ENCODE assay signal across 10 cellular contexts in the genomic region with DNA sequence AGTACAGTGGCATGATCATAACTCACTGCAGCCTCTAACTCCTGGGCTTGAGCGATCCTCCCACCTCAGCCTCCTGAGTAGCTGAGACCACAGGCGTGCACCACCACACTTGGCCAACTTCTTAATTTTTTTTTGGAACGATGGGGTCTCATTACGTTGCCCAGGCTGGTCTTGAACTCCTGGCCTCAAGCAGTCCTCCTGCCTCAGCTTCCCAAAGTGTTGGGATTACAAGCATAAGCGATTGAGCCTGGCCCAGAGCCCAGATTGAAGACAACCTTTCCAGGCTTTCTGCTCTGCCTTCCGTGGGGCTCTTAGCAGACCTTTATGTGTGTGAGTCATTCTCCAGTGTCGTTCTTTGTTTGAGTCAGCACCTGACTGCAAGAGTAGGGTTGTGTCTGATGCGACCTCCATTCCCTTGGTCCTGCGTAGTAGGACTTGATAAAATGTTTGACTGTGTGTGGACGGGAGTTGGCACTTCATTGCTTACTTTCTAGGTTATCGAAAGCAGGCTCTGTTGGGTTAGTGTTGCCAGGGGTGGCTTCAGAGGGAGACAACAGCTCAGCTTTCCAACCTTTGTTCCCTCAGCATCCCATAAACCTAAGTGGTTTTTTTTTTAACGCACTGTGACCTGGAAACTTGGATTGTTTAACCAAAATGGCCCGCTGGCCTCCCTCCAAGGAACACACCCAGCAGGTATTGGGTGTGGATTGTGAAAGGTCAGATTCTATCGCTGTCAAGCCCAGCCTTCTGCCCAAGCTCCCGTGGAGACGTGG. TPM values are rescaled to one million over a fixed set of nuclear protein-coding genes. Genes with fewer than 3 reads are reported as not detected.
DNase-seq lines count a peak whose midpoint lies in the region; ATAC-seq, FAIRE-seq and TF ChIP-seq lines count a peak whose summit lies in the region.
"Had no signal": no experiment of that assay in that cellular context is flagged by ENCODE, and none has a peak within 500 bp of the region (broad histone marks: within the 10 kb centered on the region; RNA-seq: fewer than 3 reads in every experiment).

No MANE protein-coding gene starts in this region.

- WGBS in thyroid gland, 2 donors: 76 to 78% methylated on average over 16 of the region's 16 CpGs

- TF ChIP-seq POLR2A in thyroid gland (IDR thresholded peaks at IDR 0.05): no peak

- peak overlapping the region; percentile 64 for H3K27ac Mint-ChIP-seq in activated CD4-positive, alpha-beta T cell treated with anti-CD3 and anti-CD28 coated beads, Interleukin-2, amount 10 ng/mL, durations not matched to agents 24 days and 14 days
- H3K27ac Mint-ChIP-seq in activated CD4-positive, alpha-beta T cell treated with anti-CD3 and anti-CD28 coated beads, Interleukin-2, amount 10 ng/mL, durations not matched to agents 7 days and 5 days: no peak overlapping the region
- peak overlapping the region; percentile 7 for H3K27ac Mint-ChIP-seq in activated CD8-positive, alpha-beta T cell treated with anti-CD3 and anti-CD28 coated beads, Interleukin-2, amount 10 ng/mL, durations not matched to agents 7 days and 5 days
- H3K27ac Mint-ChIP-seq in CD4-positive, alpha-beta memory T cell: peak overlapping the region in 3 of 7 donors; percentile 10 to 41 (median 24)
- H3K27ac Mint-ChIP-seq: natural killer cell treated with Interleukin-12 subunit alpha and Interleukin-12 subunit beta and Interleukin-15 and Interleukin-18, amount 100 ng/mL, for 72 hours had no signal

- intact Hi-C loops in activated CD4-positive, alpha-beta T cell treated with anti-CD3 and anti-CD28 coated beads, Interleukin-2, amount 10 ng/mL, durations not matched to agents 24 days and 14 days (cut with micrococcal nuclease): loop anchor here (2.0 kb wide), 1 partner anchor 26 kb away; the partner anchor contains the start of gene EEF2K
- intact Hi-C loops in kidney (cut with DNase I): no loop called here
- intact Hi-C loops in thyroid gland (cut with DNase I): no loop called here
- intact Hi-C loops in CD4-positive, alpha-beta memory T cell (cut with micrococcal nuclease): no loop called here

- peaks cover 4% of the 10 kb centered on the region for H3K9me3 Mint-ChIP-seq in activated CD4-positive, alpha-beta T cell treated with anti-CD3 and anti-CD28 coated beads, Interleukin-2, amount 10 ng/mL, durations not matched to agents 24 days and 14 days
- H3K9me3 Mint-ChIP-seq in activated CD4-positive, alpha-beta T cell treated with anti-CD3 and anti-CD28 coated beads, Interleukin-2, amount 10 ng/mL, durations not matched to agents 7 days and 5 days: no peaks in the 10 kb centered on the region
- H3K9me3 Mint-ChIP-seq in activated CD8-positive, alpha-beta T cell treated with anti-CD3 and anti-CD28 coated beads, Interleukin-2, amount 10 ng/mL, durations not matched to agents 7 days and 5 days (ENCODE audit: insufficient read depth): no peaks in the 10 kb centered on the region
- no peaks in the 10 kb centered on the region for H3K9me3 Mint-ChIP-seq in CD4-positive, alpha-beta memory T cell
- H3K9me3 Mint-ChIP-seq: natural killer cell treated with Interleukin-12 subunit alpha and Interleukin-12 subunit beta and Interleukin-15 and Interleukin-18, amount 100 ng/mL, for 72 hours had no signal

- H3K27ac ChIP-seq in kidney (ENCODE audit: low read depth in 2 of 2, low read length in 2 of 2): peak overlapping the region; percentile 37 to 54
- H3K27ac ChIP-seq in thyroid gland: peak overlapping the region in 1 of 3 donors; percentile 7
- H3K27ac ChIP-seq in CD4-positive, alpha-beta memory T cell (ENCODE audit: low read depth, low read length): no peak overlapping the region
- H3K27ac ChIP-seq: BLaER1 treated with 17β-estradiol and CSF1 and Interleukin-3, amounts not matched to agents 10 nM and 100 nM had no signal

- H3K36me3 ChIP-seq in kidney (ENCODE audit: control insufficient read depth in 1 of 2, insufficient read depth in 2 of 2, low read length in 2 of 2) (no peaks in the 10 kb centered on the region), thyroid gland (peaks cover 0 to 8% of the 10 kb centered on the region in 2 donors)
- H3K36me3 ChIP-seq in CD4-positive, alpha-beta memory T cell (ENCODE audit: insufficient read depth, low read length): no peaks in the 10 kb centered on the region

- H3K27me3 ChIP-seq in thyroid gland: no peaks in the 10 kb centered on the region
- H3K27me3 ChIP-seq in CD4-positive, alpha-beta memory T cell (ENCODE audit: insufficient read depth, low read length): no peaks in the 10 kb centered on the region
- H3K27me3 ChIP-seq: BLaER1 treated with 17β-estradiol and CSF1 and Interleukin-3, amounts not matched to agents 10 nM and 100 nM had no signal

- TF ChIP-seq CTCF in kidney (IDR thresholded peaks at IDR 0.05; ENCODE audit: borderline replicate concordance, extremely low read depth, insufficient read depth): no peak
- no peak for TF ChIP-seq CTCF in thyroid gland (IDR thresholded peaks at IDR 0.05)

- CTCF ChIA-PET in activated CD4-positive, alpha-beta T cell treated with anti-CD3 and anti-CD28 coated beads, Interleukin-2, amount 10 ng/mL, durations not matched to agents 7 days and 5 days (lab: Charles Lee): interaction anchor here (0.5 to 2.3 kb wide), 5 partner anchors 9 to 125 kb away, joined by 3 to 9 read pairs (median 4); partner anchors contain the start of gene EEF2K
- CTCF ChIA-PET in activated CD8-positive, alpha-beta T cell treated with anti-CD3 and anti-CD28 coated beads, Interleukin-2, amount 10 ng/mL, durations not matched to agents 7 days and 5 days (lab: Charles Lee): interaction anchor here (1.0 to 2.2 kb wide), 3 partner anchors 16 to 34 kb away, joined by 3 to 4 read pairs (median 4); no protein-coding TSS in a partner anchor
- CTCF ChIA-PET in CD4-positive, alpha-beta memory T cell (lab: Charles Lee; ENCODE audit: partially characterized antibody): interaction anchor here (0.6 kb wide), 1 partner anchor 13 kb away, joined by 3 read pairs; no protein-coding TSS in a partner anchor

- POLR2A ChIA-PET in activated CD4-positive, alpha-beta T cell treated with anti-CD3 and anti-CD28 coated beads, Interleukin-2, amount 10 ng/mL, durations not matched to agents 7 days and 5 days (lab: Charles Lee): no interaction called here
- POLR2A ChIA-PET in activated CD8-positive, alpha-beta T cell treated with anti-CD3 and anti-CD28 coated beads, Interleukin-2, amount 10 ng/mL, durations not matched to agents 7 days and 5 days (lab: Charles Lee): interaction anchor here (0.6 to 2.3 kb wide), 3 partner anchors 9 to 39 kb away, joined by 3 to 5 read pairs (median 5); no protein-coding TSS in a partner anchor
- POLR2A ChIA-PET in CD4-positive, alpha-beta memory T cell (lab: Charles Lee; ENCODE audit: partially characterized antibody): no interaction called here

- H3K9me3 ChIP-seq in kidney (ENCODE audit: control insufficient read depth in 1 of 2, low read length in 2 of 2) (no peaks in the 10 kb centered on the region), thyroid gland (no peaks in the 10 kb centered on the region)
- H3K9me3 ChIP-seq in CD4-positive, alpha-beta memory T cell (ENCODE audit: control insufficient read depth in 1 of 2, low read length in 2 of 2): no peaks in the 10 kb centered on the region
- H3K9me3 ChIP-seq: BLaER1 treated with 17β-estradiol and CSF1 and Interleukin-3, amounts not matched to agents 10 nM and 100 nM had no signal

- no peaks in the 10 kb centered on the region for H3K27me3 Mint-ChIP-seq in activated CD4-positive, alpha-beta T cell treated with anti-CD3 and anti-CD28 coated beads, Interleukin-2, amount 10 ng/mL, durations not matched to agents 24 days and 14 days
- no peaks in the 10 kb centered on the region for H3K27me3 Mint-ChIP-seq in activated CD4-positive, alpha-beta T cell treated with anti-CD3 and anti-CD28 coated beads, Interleukin-2, amount 10 ng/mL, durations not matched to agents 7 days and 5 days
- H3K27me3 Mint-ChIP-seq in activated CD8-positive, alpha-beta T cell treated with anti-CD3 and anti-CD28 coated beads, Interleukin-2, amount 10 ng/mL, durations not matched to agents 7 days and 5 days (ENCODE audit: low read depth): no peaks in the 10 kb centered on the region
- H3K27me3 Mint-ChIP-seq in CD4-positive, alpha-beta memory T cell: no peaks in the 10 kb centered on the region
- H3K27me3 Mint-ChIP-seq: natural killer cell treated with Interleukin-12 subunit alpha and Interleukin-12 subunit beta and Interleukin-15 and Interleukin-18, amount 100 ng/mL, for 72 hours had no signal

- H3K9ac ChIP-seq in kidney (ENCODE audit: low read length in 2 of 2): no peak overlapping the region
- H3K9ac ChIP-seq: BLaER1 treated with 17β-estradiol and CSF1 and Interleukin-3, amounts not matched to agents 10 nM and 100 nM had no signal

- H3K4me3 ChIP-seq in kidney (ENCODE audit: low read length in 2 of 2): peak overlapping the region; percentile 24 to 26
- no peak overlapping the region for H3K4me3 ChIP-seq in thyroid gland (replicated peaks in 1 of 3)
- H3K4me3 ChIP-seq in CD4-positive, alpha-beta memory T cell (ENCODE audit: low read length in 2 of 2): no peak overlapping the region
- H3K4me3 ChIP-seq: BLaER1 treated with 17β-estradiol and CSF1 and Interleukin-3, amounts not matched to agents 10 nM and 100 nM had no signal

- no peak for ATAC-seq in activated CD8-positive, alpha-beta T cell treated with anti-CD3 and anti-CD28 coated beads, Interleukin-2, amount 10 ng/mL, durations not matched to agents 7 days and 5 days
- ATAC-seq in GM18907 (IDR thresholded peaks at IDR 0.05; ENCODE audit: unreplicated experiment) (no peak), GM21367 (IDR thresholded peaks at IDR 0.05; ENCODE audit: unreplicated experiment) (no peak)

- FAIRE-seq in kidney (lab: Jason Lieb, UNC): no peak

- H3K4me3 Mint-ChIP-seq in activated CD4-positive, alpha-beta T cell treated with anti-CD3 and anti-CD28 coated beads, Interleukin-2, amount 10 ng/mL, durations not matched to agents 24 days and 14 days: peak overlapping the region; percentile 26
- no peak overlapping the region for H3K4me3 Mint-ChIP-seq in activated CD4-positive, alpha-beta T cell treated with anti-CD3 and anti-CD28 coated beads, Interleukin-2, amount 10 ng/mL, durations not matched to agents 7 days and 5 days
- no peak overlapping the region for H3K4me3 Mint-ChIP-seq in activated CD8-positive, alpha-beta T cell treated with anti-CD3 and anti-CD28 coated beads, Interleukin-2, amount 10 ng/mL, durations not matched to agents 7 days and 5 days
- no peak overlapping the region for H3K4me3 Mint-ChIP-seq in CD4-positive, alpha-beta memory T cell
- H3K4me3 Mint-ChIP-seq: natural killer cell treated with Interleukin-12 subunit alpha and Interleukin-12 subunit beta and Interleukin-15 and Interleukin-18, amount 100 ng/mL, for 72 hours had no signal

- H3K36me3 Mint-ChIP-seq in activated CD4-positive, alpha-beta T cell treated with anti-CD3 and anti-CD28 coated beads, Interleukin-2, amount 10 ng/mL, durations not matched to agents 24 days and 14 days (ENCODE audit: low read depth): peaks cover 33% of the 10 kb centered on the region
- H3K36me3 Mint-ChIP-seq in activated CD4-positive, alpha-beta T cell treated with anti-CD3 and anti-CD28 coated beads, Interleukin-2, amount 10 ng/mL, durations not matched to agents 7 days and 5 days (ENCODE audit: low read depth): peaks cover 20% of the 10 kb centered on the region
- H3K36me3 Mint-ChIP-seq in activated CD8-positive, alpha-beta T cell treated with anti-CD3 and anti-CD28 coated beads, Interleukin-2, amount 10 ng/mL, durations not matched to agents 7 days and 5 days (ENCODE audit: low read depth): peaks cover 33% of the 10 kb centered on the region
- peaks cover 18 to 28% of the 10 kb centered on the region in 2 donors for H3K36me3 Mint-ChIP-seq in CD4-positive, alpha-beta memory T cell
- H3K36me3 Mint-ChIP-seq: natural killer cell treated with Interleukin-12 subunit alpha and Interleukin-12 subunit beta and Interleukin-15 and Interleukin-18, amount 100 ng/mL, for 72 hours had no signal

- H3K4me1 ChIP-seq in kidney (ENCODE audit: control insufficient read depth in 1 of 2, insufficient read depth in 1 of 2, low read depth in 1 of 2, low read length in 2 of 2) (peaks cover 0 to 3% of the 10 kb centered on the region in 2 donors), thyroid gland (peaks cover 0 to 10% of the 10 kb centered on the region in 2 donors)
- no peaks in the 10 kb centered on the region for H3K4me1 ChIP-seq in CD4-positive, alpha-beta memory T cell (ENCODE audit: insufficient read depth, low read length)

- peak; percentile 63 for DNase-seq in activated CD4-positive, alpha-beta T cell treated with anti-CD3 and anti-CD28 coated beads, Interleukin-2, amount 10 ng/mL, durations not matched to agents 24 days and 14 days
- no peak for DNase-seq in activated CD4-positive, alpha-beta T cell treated with anti-CD3 and anti-CD28 coated beads, Interleukin-2, amount 10 ng/mL, durations not matched to agents 7 days and 5 days
- DNase-seq in activated CD8-positive, alpha-beta T cell treated with anti-CD3 and anti-CD28 coated beads, Interleukin-2, amount 10 ng/mL, durations not matched to agents 7 days and 5 days: peak; percentile 22
- DNase-seq in kidney (peak; percentile 82), thyroid gland (peak; percentile 27 to 29)
- DNase-seq in CD4-positive, alpha-beta memory T cell: no peak

- peaks cover 14% of the 10 kb centered on the region for H3K4me1 Mint-ChIP-seq in activated CD4-positive, alpha-beta T cell treated with anti-CD3 and anti-CD28 coated beads, Interleukin-2, amount 10 ng/mL, durations not matched to agents 24 days and 14 days
- H3K4me1 Mint-ChIP-seq in activated CD4-positive, alpha-beta T cell treated with anti-CD3 and anti-CD28 coated beads, Interleukin-2, amount 10 ng/mL, durations not matched to agents 7 days and 5 days: peaks cover 6% of the 10 kb centered on the region
- peaks cover 13% of the 10 kb centered on the region for H3K4me1 Mint-ChIP-seq in activated CD8-positive, alpha-beta T cell treated with anti-CD3 and anti-CD28 coated beads, Interleukin-2, amount 10 ng/mL, durations not matched to agents 7 days and 5 days (ENCODE audit: low read depth)
- peaks cover 0 to 3% (median under 1%) of the 10 kb centered on the region in 4 donors for H3K4me1 Mint-ChIP-seq in CD4-positive, alpha-beta memory T cell

RNA-seq across cellular contexts. Expression of gene EEF2K, which starts 26.4 kb away (rescaled TPM):
- 30.5 and 33.9 TPM in 2 replicates for total RNA-seq in activated CD4-positive, alpha-beta T cell treated with anti-CD3 and anti-CD28 coated beads, Interleukin-2, amount 10 ng/mL, durations not matched to agents 24 days and 14 days
- 10 to 100 TPM; 21.9 to 23.8 TPM for total RNA-seq in activated CD4-positive, alpha-beta T cell treated with anti-CD3 and anti-CD28 coated beads, Interleukin-2, amount 10 ng/mL, durations not matched to agents 7 days and 5 days
- total RNA-seq in activated CD8-positive, alpha-beta T cell treated with anti-CD3 and anti-CD28 coated beads, Interleukin-2, amount 10 ng/mL, durations not matched to agents 7 days and 5 days: 10 to 100 TPM; 27.7 to 28.9 TPM
- 28.1 TPM for total RNA-seq in kidney
- 2.8 TPM for polyA plus RNA-seq in kidney (ENCODE audit: insufficient read depth, low read depth, low replicate concordance)
- total RNA-seq in thyroid gland: 10 to 100 TPM; 15.6 to 21.3 (median 19.9) TPM
- 10 to 100 TPM; 19.1 to 20.7 TPM for total RNA-seq in CD4-positive, alpha-beta memory T cell
- polyA plus RNA-seq in CD4-positive, alpha-beta memory T cell: 1 to 10 TPM in 1 of 2 donors, under 1 TPM in 1; 0.77 to 3.9 TPM

Comparison
In these comparisons a context has a peak if more than half of its experiments do, and no peak if none do; other contexts are left out.
1. DNase-seq: peak in activated CD4-positive, alpha-beta T cell treated with anti-CD3 and anti-CD28 coated beads, Interleukin-2, amount 10 ng/mL, durations not matched to agents 24 days and 14 days (single experiment), activated CD8-positive, alpha-beta T cell treated with anti-CD3 and anti-CD28 coated beads, Interleukin-2, amount 10 ng/mL, durations not matched to agents 7 days and 5 days (single experiment), kidney (single experiment) and thyroid gland (2 of 2); none in activated CD4-positive, alpha-beta T cell treated with anti-CD3 and anti-CD28 coated beads, Interleukin-2, amount 10 ng/mL, durations not matched to agents 7 days and 5 days (single experiment) and CD4-positive, alpha-beta memory T cell (0 of 5).
2. H3K4me3 ChIP-seq: peak in kidney (2 of 2); none in thyroid gland (0 of 3) and CD4-positive, alpha-beta memory T cell (0 of 2).